In the genomic region with DNA sequence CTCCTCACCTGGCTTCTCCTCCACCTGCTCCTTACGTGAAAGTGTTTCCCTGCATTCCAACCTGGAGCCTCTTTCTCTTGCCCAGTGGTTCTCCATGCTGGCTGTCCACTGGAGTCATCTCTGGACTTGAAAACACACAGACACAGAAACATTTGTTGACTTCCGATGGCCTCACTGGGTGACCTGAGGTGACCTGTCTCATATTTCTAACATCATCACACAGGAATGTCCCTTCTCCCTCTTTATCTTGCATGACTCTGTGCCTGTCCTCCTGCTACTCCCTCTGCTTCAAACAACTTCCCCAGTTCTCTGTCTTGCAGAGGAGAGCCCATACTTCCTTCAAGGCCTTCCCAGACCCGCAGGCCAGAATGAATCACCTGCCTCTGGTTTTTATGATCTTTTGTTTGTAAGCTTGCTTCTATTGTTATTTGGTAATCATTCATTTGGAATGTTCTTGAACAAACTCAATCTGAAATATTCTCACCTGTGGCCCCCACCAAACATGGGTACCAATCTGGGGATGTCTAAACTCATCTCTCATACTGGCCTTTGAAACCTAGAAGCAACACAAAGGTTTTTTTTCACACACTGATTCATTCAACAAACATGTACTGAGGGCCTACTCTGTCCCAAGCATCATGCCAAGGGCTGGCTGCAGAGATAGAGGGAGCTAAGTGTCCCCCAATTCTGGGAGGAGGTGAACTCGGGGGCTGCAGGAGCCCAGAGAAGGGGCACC, we compare ENCODE assay signal across 1 cellular context.
A peak's percentile ranks its signal among the peaks of the same experiment; 100 is the strongest.
TF ChIP-seq lines count a peak whose summit lies in the region.

No MANE protein-coding gene starts in this region.

TF ChIP-seq in HepG2, 621 proteins besides CTCF, POLR2A, EP300 and RAD21 (continued from another document and continues in another):
- no peak for TF ChIP-seq MXI1 (IDR thresholded peaks at IDR 0.05; ENCODE audit: borderline replicate concordance, low read depth, low read length)
- TF ChIP-seq, protein P1, sequence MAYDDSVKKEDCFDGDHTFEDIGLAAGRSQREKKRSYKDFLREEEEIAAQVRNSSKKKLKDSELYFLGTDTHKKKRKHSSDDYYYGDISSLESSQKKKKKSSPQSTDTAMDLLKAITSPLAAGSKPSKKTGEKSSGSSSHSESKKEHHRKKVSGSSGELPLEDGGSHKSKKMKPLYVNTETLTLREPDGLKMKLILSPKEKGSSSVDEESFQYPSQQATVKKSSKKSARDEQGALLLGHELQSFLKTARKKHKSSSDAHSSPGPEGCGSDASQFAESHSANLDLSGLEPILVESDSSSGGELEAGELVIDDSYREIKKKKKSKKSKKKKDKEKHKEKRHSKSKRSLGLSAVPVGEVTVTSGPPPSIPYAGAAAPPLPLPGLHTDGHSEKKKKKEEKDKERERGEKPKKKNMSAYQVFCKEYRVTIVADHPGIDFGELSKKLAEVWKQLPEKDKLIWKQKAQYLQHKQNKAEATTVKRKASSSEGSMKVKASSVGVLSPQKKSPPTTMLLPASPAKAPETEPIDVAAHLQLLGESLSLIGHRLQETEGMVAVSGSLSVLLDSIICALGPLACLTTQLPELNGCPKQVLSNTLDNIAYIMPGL (CRISPR knock-in tag; IDR thresholded peaks at IDR 0.05; ENCODE audit: borderline replicate concordance in 1 of 2, low read depth in 1 of 2): 0 out of 4 replicates have a peak, but pooled peaks have one; percentile 24 to 42
- peak; percentile 66; the same call in 1 of the 2 replicates for TF ChIP-seq NR2F2 (IDR thresholded peaks at IDR 0.05; ENCODE audit: borderline replicate concordance, low read depth)
- peak; percentile 22 for TF ChIP-seq SMC3 (IDR thresholded peaks at IDR 0.05; ENCODE audit: low read length)
- peak; percentile 58; the same call in 1 of the 2 replicates for TF ChIP-seq GATAD1 (CRISPR knock-in tag; IDR thresholded peaks at IDR 0.05)
- TF ChIP-seq SIX4 (CRISPR knock-in tag; IDR thresholded peaks at IDR 0.05): peak; percentile 99
- TF ChIP-seq ATF2 (CRISPR knock-in tag; IDR thresholded peaks at IDR 0.05): peak; percentile 99
- 0 out of 2 replicates have a peak, but pooled peaks have one; percentile 28 for TF ChIP-seq MIER3 (CRISPR knock-in tag; IDR thresholded peaks at IDR 0.05; ENCODE audit: borderline replicate concordance)
- peak; percentile 33; the same call in 1 of the 2 replicates for TF ChIP-seq HOXA5 (CRISPR knock-in tag; IDR thresholded peaks at IDR 0.05)
- peak; percentile 42; the same call in 1 of the 2 replicates for TF ChIP-seq MEIS1 (CRISPR knock-in tag; IDR thresholded peaks at IDR 0.05; ENCODE audit: borderline replicate concordance)
- TF ChIP-seq NR2F1 (CRISPR knock-in tag; IDR thresholded peaks at IDR 0.05): peak; percentile 89 to 92
- 0 out of 2 replicates have a peak, but pooled peaks have one; percentile 61 for TF ChIP-seq SMAD3 (CRISPR knock-in tag; IDR thresholded peaks at IDR 0.05)
- TF ChIP-seq TP53 (CRISPR knock-in tag; conservative IDR thresholded peaks at IDR 0.05): 0 out of 2 replicates have a peak, but pooled peaks have one; percentile 27
- TF ChIP-seq NCOA2 (CRISPR knock-in tag; IDR thresholded peaks at IDR 0.05): peak; percentile 92
- no peak for TF ChIP-seq CHD2 (IDR thresholded peaks at IDR 0.05; ENCODE audit: low read depth, low read length)
- TF ChIP-seq, protein P2, sequence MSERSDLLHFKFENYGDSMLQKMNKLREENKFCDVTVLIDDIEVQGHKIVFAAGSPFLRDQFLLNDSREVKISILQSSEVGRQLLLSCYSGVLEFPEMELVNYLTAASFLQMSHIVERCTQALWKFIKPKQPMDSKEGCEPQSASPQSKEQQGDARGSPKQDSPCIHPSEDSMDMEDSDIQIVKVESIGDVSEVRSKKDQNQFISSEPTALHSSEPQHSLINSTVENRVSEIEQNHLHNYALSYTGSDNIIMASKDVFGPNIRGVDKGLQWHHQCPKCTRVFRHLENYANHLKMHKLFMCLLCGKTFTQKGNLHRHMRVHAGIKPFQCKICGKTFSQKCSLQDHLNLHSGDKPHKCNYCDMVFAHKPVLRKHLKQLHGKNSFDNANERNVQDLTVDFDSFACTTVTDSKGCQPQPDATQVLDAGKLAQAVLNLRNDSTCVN (CRISPR knock-in tag; IDR thresholded peaks at IDR 0.05; ENCODE audit: borderline replicate concordance): peak; percentile 26; the same call in 1 of the 2 replicates
- TF ChIP-seq PITX1 (CRISPR knock-in tag; IDR thresholded peaks at IDR 0.05): peak; percentile 49; the same call in 1 of the 2 replicates
- peak; percentile 75 for TF ChIP-seq HDAC1 (CRISPR knock-in tag; IDR thresholded peaks at IDR 0.05)
- TF ChIP-seq TBX2 (CRISPR knock-in tag; IDR thresholded peaks at IDR 0.05; ENCODE audit: borderline replicate concordance): peak; percentile 40; the same call in 1 of the 2 replicates
- peak; percentile 60 for TF ChIP-seq TBL1XR1 (IDR thresholded peaks at IDR 0.05; ENCODE audit: borderline replicate concordance, low read length, partially characterized antibody)
- TF ChIP-seq, protein P3, sequence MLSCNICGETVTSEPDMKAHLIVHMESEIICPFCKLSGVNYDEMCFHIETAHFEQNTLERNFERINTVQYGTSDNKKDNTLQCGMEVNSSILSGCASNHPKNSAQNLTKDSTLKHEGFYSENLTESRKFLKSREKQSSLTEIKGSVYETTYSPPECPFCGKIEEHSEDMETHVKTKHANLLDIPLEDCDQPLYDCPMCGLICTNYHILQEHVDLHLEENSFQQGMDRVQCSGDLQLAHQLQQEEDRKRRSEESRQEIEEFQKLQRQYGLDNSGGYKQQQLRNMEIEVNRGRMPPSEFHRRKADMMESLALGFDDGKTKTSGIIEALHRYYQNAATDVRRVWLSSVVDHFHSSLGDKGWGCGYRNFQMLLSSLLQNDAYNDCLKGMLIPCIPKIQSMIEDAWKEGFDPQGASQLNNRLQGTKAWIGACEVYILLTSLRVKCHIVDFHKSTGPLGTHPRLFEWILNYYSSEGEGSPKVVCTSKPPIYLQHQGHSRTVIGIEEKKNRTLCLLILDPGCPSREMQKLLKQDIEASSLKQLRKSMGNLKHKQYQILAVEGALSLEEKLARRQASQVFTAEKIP (CRISPR knock-in tag; IDR thresholded peaks at IDR 0.05; ENCODE audit: borderline replicate concordance): no peak
- TF ChIP-seq, protein P4, sequence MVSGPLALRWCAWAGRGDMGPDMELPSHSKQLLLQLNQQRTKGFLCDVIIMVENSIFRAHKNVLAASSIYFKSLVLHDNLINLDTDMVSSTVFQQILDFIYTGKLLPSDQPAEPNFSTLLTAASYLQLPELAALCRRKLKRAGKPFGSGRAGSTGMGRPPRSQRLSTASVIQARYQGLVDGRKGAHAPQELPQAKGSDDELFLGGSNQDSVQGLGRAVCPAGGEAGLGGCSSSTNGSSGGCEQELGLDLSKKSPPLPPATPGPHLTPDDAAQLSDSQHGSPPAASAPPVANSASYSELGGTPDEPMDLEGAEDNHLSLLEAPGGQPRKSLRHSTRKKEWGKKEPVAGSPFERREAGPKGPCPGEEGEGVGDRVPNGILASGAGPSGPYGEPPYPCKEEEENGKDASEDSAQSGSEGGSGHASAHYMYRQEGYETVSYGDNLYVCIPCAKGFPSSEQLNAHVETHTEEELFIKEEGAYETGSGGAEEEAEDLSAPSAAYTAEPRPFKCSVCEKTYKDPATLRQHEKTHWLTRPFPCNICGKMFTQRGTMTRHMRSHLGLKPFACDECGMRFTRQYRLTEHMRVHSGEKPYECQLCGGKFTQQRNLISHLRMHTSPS (CRISPR knock-in tag; IDR thresholded peaks at IDR 0.05; ENCODE audit: low read depth): peak; percentile 35; the same call in 1 of the 2 replicates
- TF ChIP-seq ZNF580 (CRISPR knock-in tag; IDR thresholded peaks at IDR 0.05; ENCODE audit: borderline replicate concordance, low read depth): peak; percentile 42; the same call in 1 of the 2 replicates
- no peak for TF ChIP-seq HOXA7 (CRISPR knock-in tag; IDR thresholded peaks at IDR 0.05)
- TF ChIP-seq ZNF292 (CRISPR knock-in tag; IDR thresholded peaks at IDR 0.05; ENCODE audit: borderline replicate concordance, low read depth): peak; percentile 42; the same call in 1 of the 2 replicates
- TF ChIP-seq RCOR2 (CRISPR knock-in tag; IDR thresholded peaks at IDR 0.05): 0 out of 2 replicates have a peak, but pooled peaks have one; percentile 65
- no peak for TF ChIP-seq PRDM15 (CRISPR knock-in tag; IDR thresholded peaks at IDR 0.05)
- 0 out of 2 replicates have a peak, but pooled peaks have one; percentile 34 for TF ChIP-seq NCOA1 (CRISPR knock-in tag; IDR thresholded peaks at IDR 0.05)
- no peak for TF ChIP-seq TOPORS (CRISPR knock-in tag; IDR thresholded peaks at IDR 0.05)
- TF ChIP-seq ZNF496 (CRISPR knock-in tag; IDR thresholded peaks at IDR 0.05; ENCODE audit: insufficient replicate concordance): no peak
- peak; percentile 53; the same call in 1 of the 2 replicates for TF ChIP-seq KAT8 (CRISPR knock-in tag; IDR thresholded peaks at IDR 0.05)
- TF ChIP-seq MEIS2 (CRISPR knock-in tag; IDR thresholded peaks at IDR 0.05): peak; percentile 65; the same call in 1 of the 2 replicates
- TF ChIP-seq PATZ1 (CRISPR knock-in tag; IDR thresholded peaks at IDR 0.05): 0 out of 2 replicates have a peak, but pooled peaks have one; percentile 40
- TF ChIP-seq ZMYM3 (CRISPR knock-in tag; IDR thresholded peaks at IDR 0.05): peak; percentile 51; the same call in 1 of the 2 replicates
- TF ChIP-seq, protein P5, sequence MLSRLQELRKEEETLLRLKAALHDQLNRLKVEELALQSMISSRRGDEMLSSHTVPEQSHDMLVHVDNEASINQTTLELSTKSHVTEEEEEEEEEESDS (CRISPR knock-in tag; IDR thresholded peaks at IDR 0.05; ENCODE audit: borderline replicate concordance): no peak
- peak; percentile 32; the same call in 1 of the 2 replicates for TF ChIP-seq HHEX (CRISPR knock-in tag; IDR thresholded peaks at IDR 0.05)
- no peak for TF ChIP-seq ZFP90 (CRISPR knock-in tag; IDR thresholded peaks at IDR 0.05; ENCODE audit: borderline replicate concordance)
- no peak for TF ChIP-seq RFXANK (CRISPR knock-in tag; IDR thresholded peaks at IDR 0.05)
- TF ChIP-seq ATF6 (CRISPR knock-in tag; conservative IDR thresholded peaks at IDR 0.05): no peak
